Comparison of ENCODE assay signal across 1 cellular context in the genomic region with DNA sequence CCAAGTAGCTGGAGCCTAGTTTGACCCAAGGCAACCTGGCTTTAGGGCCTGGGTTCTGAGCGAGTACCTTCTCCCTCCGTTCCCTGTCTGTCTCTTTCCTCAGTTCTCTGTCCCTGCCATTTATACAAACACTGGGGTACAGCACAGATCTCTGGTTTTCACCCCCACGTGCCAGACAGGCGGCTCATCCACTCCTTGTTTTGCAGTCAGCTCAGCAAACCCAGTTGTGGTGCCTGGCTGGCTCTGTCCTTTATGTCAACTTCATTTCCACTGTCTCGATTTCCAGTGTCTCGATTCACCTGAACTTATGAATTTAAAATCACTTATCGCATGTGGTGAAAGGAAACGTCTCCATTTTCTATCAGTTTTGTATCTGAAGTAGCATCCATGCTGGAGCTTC.
A peak's percentile ranks its signal among the peaks of the same experiment; 100 is the strongest.
TF ChIP-seq lines count a peak whose summit lies in the region.

No MANE protein-coding gene starts in this region.

TF ChIP-seq in HepG2, 621 proteins besides CTCF, POLR2A, EP300 and RAD21:
- TF ChIP-seq, protein P1, sequence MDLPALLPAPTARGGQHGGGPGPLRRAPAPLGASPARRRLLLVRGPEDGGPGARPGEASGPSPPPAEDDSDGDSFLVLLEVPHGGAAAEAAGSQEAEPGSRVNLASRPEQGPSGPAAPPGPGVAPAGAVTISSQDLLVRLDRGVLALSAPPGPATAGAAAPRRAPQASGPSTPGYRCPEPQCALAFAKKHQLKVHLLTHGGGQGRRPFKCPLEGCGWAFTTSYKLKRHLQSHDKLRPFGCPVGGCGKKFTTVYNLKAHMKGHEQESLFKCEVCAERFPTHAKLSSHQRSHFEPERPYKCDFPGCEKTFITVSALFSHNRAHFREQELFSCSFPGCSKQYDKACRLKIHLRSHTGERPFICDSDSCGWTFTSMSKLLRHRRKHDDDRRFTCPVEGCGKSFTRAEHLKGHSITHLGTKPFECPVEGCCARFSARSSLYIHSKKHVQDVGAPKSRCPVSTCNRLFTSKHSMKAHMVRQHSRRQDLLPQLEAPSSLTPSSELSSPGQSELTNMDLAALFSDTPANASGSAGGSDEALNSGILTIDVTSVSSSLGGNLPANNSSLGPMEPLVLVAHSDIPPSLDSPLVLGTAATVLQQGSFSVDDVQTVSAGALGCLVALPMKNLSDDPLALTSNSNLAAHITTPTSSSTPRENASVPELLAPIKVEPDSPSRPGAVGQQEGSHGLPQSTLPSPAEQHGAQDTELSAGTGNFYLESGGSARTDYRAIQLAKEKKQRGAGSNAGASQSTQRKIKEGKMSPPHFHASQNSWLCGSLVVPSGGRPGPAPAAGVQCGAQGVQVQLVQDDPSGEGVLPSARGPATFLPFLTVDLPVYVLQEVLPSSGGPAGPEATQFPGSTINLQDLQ (CRISPR knock-in tag; IDR thresholded peaks at IDR 0.05): no peak
- TF ChIP-seq ATRX (CRISPR knock-in tag; IDR thresholded peaks at IDR 0.05; ENCODE audit: borderline replicate concordance) (no peak), SRSF9 (IDR thresholded peaks at IDR 0.05; ENCODE audit: borderline replicate concordance, insufficient read depth, low read depth, low read length, poor library complexity, severe bottlenecking) (no peak), KDM1A (CRISPR knock-in tag; IDR thresholded peaks at IDR 0.05) (no peak)
- TF ChIP-seq, protein P2, sequence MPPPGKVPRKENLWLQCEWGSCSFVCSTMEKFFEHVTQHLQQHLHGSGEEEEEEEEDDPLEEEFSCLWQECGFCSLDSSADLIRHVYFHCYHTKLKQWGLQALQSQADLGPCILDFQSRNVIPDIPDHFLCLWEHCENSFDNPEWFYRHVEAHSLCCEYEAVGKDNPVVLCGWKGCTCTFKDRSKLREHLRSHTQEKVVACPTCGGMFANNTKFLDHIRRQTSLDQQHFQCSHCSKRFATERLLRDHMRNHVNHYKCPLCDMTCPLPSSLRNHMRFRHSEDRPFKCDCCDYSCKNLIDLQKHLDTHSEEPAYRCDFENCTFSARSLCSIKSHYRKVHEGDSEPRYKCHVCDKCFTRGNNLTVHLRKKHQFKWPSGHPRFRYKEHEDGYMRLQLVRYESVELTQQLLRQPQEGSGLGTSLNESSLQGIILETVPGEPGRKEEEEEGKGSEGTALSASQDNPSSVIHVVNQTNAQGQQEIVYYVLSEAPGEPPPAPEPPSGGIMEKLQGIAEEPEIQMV (CRISPR knock-in tag; IDR thresholded peaks at IDR 0.05; ENCODE audit: low read depth): no peak
- TF ChIP-seq, protein P3, sequence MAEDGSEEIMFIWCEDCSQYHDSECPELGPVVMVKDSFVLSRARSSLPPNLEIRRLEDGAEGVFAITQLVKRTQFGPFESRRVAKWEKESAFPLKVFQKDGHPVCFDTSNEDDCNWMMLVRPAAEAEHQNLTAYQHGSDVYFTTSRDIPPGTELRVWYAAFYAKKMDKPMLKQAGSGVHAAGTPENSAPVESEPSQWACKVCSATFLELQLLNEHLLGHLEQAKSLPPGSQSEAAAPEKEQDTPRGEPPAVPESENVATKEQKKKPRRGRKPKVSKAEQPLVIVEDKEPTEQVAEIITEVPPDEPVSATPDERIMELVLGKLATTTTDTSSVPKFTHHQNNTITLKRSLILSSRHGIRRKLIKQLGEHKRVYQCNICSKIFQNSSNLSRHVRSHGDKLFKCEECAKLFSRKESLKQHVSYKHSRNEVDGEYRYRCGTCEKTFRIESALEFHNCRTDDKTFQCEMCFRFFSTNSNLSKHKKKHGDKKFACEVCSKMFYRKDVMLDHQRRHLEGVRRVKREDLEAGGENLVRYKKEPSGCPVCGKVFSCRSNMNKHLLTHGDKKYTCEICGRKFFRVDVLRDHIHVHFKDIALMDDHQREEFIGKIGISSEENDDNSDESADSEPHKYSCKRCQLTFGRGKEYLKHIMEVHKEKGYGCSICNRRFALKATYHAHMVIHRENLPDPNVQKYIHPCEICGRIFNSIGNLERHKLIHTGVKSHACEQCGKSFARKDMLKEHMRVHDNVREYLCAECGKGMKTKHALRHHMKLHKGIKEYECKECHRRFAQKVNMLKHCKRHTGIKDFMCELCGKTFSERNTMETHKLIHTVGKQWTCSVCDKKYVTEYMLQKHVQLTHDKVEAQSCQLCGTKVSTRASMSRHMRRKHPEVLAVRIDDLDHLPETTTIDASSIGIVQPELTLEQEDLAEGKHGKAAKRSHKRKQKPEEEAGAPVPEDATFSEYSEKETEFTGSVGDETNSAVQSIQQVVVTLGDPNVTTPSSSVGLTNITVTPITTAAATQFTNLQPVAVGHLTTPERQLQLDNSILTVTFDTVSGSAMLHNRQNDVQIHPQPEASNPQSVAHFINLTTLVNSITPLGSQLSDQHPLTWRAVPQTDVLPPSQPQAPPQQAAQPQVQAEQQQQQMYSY (CRISPR knock-in tag; IDR thresholded peaks at IDR 0.05): peak; percentile 67
